Comparison of ENCODE assay signal across 9 cellular contexts in the genomic region with DNA sequence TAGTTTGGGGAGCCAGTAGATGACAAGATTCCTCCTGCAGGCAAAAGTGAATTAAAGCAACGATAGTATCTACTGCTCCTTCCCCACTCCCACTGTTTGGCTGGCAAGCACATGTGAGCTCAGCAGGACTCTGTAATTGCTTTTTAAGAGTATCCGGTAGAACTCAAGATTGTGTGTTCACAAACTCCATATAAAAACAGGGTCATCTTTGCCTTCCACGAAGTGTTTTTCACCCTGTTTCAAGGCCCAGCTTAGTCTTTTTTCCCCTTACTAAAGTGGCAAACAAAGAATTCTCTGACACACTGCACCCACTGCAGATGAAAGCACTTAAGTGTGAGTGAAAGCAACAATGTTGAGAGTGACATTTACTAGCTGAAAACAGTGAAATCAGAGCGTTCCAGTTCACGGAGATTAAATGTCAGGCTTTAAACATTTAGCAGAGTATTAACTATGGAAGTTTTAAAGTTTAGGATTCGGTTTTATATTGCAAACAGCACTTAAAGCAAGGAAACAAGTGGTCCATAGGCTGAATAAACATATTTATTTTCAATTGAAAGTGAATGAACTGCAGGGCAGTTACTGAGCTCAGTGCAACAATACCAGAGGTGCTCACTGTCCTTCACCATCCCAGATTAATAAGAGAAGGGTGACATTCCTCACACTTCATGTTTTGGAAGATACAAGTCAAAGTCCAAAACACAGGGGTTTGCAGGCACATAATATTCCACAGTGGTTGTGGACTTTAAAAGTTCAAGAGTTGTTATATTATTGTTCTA.
DNase-seq lines count a peak whose midpoint lies in the region; ATAC-seq, FAIRE-seq and TF ChIP-seq lines count a peak whose summit lies in the region.
"Had no signal": no experiment of that assay in that cellular context is flagged by ENCODE, and none has a peak within 500 bp of the region (broad histone marks: within the 10 kb centered on the region; RNA-seq: fewer than 3 reads in every experiment).

No MANE protein-coding gene starts in this region.

- no peaks in the 10 kb centered on the region; a peak in 1 of 4 replicates for H3K79me1 ChIP-seq in IMR-90 (ENCODE audit: low read depth in 1 of 2, low read length in 2 of 2)

- peak overlapping the region; percentile 69 for H2AFZ ChIP-seq in IMR-90 (replicated peaks; ENCODE audit: low read length, poor library complexity)
- H2AFZ ChIP-seq in astrocyte (ENCODE audit: low read depth, low read length): no peak overlapping the region
- peak overlapping the region; percentile 47 for H2AFZ ChIP-seq in keratinocyte (ENCODE audit: control insufficient read depth, low read length)

- peak overlapping the region; percentile 47 for H3K27ac Mint-ChIP-seq in astrocyte (ENCODE audit: unreplicated experiment)

- H3K36me3 Mint-ChIP-seq in astrocyte (ENCODE audit: low read depth, unreplicated experiment): peaks cover 8% of the 10 kb centered on the region

- no peak overlapping the region for H3K4me3 Mint-ChIP-seq in astrocyte (ENCODE audit: unreplicated experiment)

- H2AK5ac ChIP-seq in IMR-90 (ENCODE audit: low read depth, low read length): no peak overlapping the region

- WGBS in IMR-90 (ENCODE audit: extremely low coverage in 2 of 2, insufficient read length in 1 of 2), 2 experiments: 33% methylated on average over 1 of the region's 6 CpGs; no CpG with 5 or more reads in 1 of the 2 experiments

- DNase-seq in IMR-90 (peak; percentile 39), astrocyte (ENCODE audit: low read depth) (no peak), keratinocyte (ENCODE audit: low read depth, low spot score) (no peak), smooth muscle cell of the brain vasculature (ENCODE audit: low read depth, low spot score) (peak; percentile 61)
- DNase-seq in activated CD4-positive, alpha-beta T cell treated with anti-CD3 and anti-CD28 coated beads, Interleukin-2, amount 50 U/mL, for 48 hours: no peak
- DNase-seq in stimulated activated naive CD4-positive, alpha-beta T cell treated with Interleukin-2 at 50 U/mL for 16 hours (lab: John Stamatoyannopoulos, UW): no peak

- H3K36me3 ChIP-seq in IMR-90 (ENCODE audit: control insufficient read depth, insufficient read depth, low read length) (no peaks in the 10 kb centered on the region), astrocyte (ENCODE audit: insufficient read depth, low read length) (no peaks in the 10 kb centered on the region), keratinocyte (ENCODE audit: control insufficient read depth in 2 of 2, extremely low read depth in 1 of 2, insufficient read depth in 2 of 2, low read length in 2 of 2) (no peaks in the 10 kb centered on the region)

- intact Hi-C loops in IMR-90 (cut with micrococcal nuclease): loop anchor here (1.0 kb wide), 1 partner anchor 8 kb away; no protein-coding TSS in a partner anchor

- peak overlapping the region; percentile 48; the same call in 1 of the 2 replicates for H3K18ac ChIP-seq in IMR-90 (ENCODE audit: low read depth, low read length)

- H2AK9ac ChIP-seq in IMR-90 (replicated peaks; ENCODE audit: low read depth, low read length, poor library complexity): no peak overlapping the region

- H3K27ac ChIP-seq in IMR-90 (ENCODE audit: insufficient read depth, low read length) (peak overlapping the region; percentile 4; the same call in 1 of the 2 replicates), astrocyte (ENCODE audit: low read depth, low read length) (no peak overlapping the region), keratinocyte (ENCODE audit: control insufficient read depth, insufficient read depth, low read length) (no peak overlapping the region)

- dilution Hi-C loops in IMR-90 (cut with HindIII; ENCODE audit: low sequenced_read_pairs, unreplicated experiment): no loop called here
- dilution Hi-C loops in keratinocyte (cut with MboI; ENCODE audit: extremely low pct_ligation_motif_present, low sequenced_read_pairs): no loop called here

- peak overlapping the region; percentile 59 for H2BK5ac ChIP-seq in IMR-90 (ENCODE audit: low read depth, low read length, poor library complexity, severe bottlenecking)

- H3K4me1 Mint-ChIP-seq in astrocyte (ENCODE audit: low read depth, unreplicated experiment): peaks cover 28% of the 10 kb centered on the region

- H3K9me1 ChIP-seq in IMR-90 (ENCODE audit: insufficient read depth, low read length): 0 out of 2 replicates have a peak, but pooled peaks cover 6% of the 10 kb centered on the region
- no peaks in the 10 kb centered on the region for H3K9me1 ChIP-seq in keratinocyte (ENCODE audit: control insufficient read depth, extremely low read depth, insufficient read depth, low read length)

- no peak overlapping the region for H3K56ac ChIP-seq in IMR-90 (ENCODE audit: extremely low read depth, insufficient read depth, low read length)

- H3K4ac ChIP-seq in IMR-90 (ENCODE audit: low read depth, low read length): peak overlapping the region; percentile 72; the same call in 1 of the 2 replicates

- H4K20me1 ChIP-seq in IMR-90 (ENCODE audit: insufficient read depth, low read length): no peaks in the 10 kb centered on the region
- H4K20me1 ChIP-seq in astrocyte (ENCODE audit: insufficient read depth, low read length): no peaks in the 10 kb centered on the region
- no peaks in the 10 kb centered on the region for H4K20me1 ChIP-seq in keratinocyte (ENCODE audit: control insufficient read depth, extremely low read depth, insufficient read depth, low read length)

- H3K4me3 ChIP-seq in IMR-90 (ENCODE audit: insufficient read depth, low read depth, low read length) (no peak overlapping the region), astrocyte (ENCODE audit: insufficient read depth, low read depth, low read length) (no peak overlapping the region), keratinocyte (ENCODE audit: control insufficient read depth in 2 of 3, extremely low read depth in 1 of 3, insufficient read depth in 2 of 3, low read depth in 1 of 3, low read length in 3 of 3) (no peak overlapping the region)

- peak overlapping the region; percentile 92 for H3K14ac ChIP-seq in IMR-90 (replicated peaks; ENCODE audit: low read depth, low read length)

- peak overlapping the region; percentile 74 for H2BK120ac ChIP-seq in IMR-90 (ENCODE audit: low read depth, low read length)

- H3K9me3 Mint-ChIP-seq in astrocyte (ENCODE audit: unreplicated experiment): no peaks in the 10 kb centered on the region

- H4K5ac ChIP-seq in IMR-90 (ENCODE audit: low read depth, low read length): peak overlapping the region; percentile 7; the same call in 1 of the 2 replicates

- H3K9ac ChIP-seq in IMR-90 (ENCODE audit: low read depth, low read length) (peak overlapping the region; percentile 21; the same call in 1 of the 2 replicates), astrocyte (ENCODE audit: low read length) (peak overlapping the region; percentile 25), keratinocyte (ENCODE audit: control insufficient read depth, extremely low read depth, insufficient read depth, low read length) (no peak overlapping the region)

- peak overlapping the region; percentile 76 for H3K23ac ChIP-seq in IMR-90 (ENCODE audit: low read depth, low read length)

- peak overlapping the region; percentile 58 for H3K4me2 ChIP-seq in IMR-90 (ENCODE audit: low read depth, low read length)
- peak overlapping the region; percentile 13 for H3K4me2 ChIP-seq in astrocyte (ENCODE audit: low read length)
- no peak overlapping the region for H3K4me2 ChIP-seq in keratinocyte (ENCODE audit: control insufficient read depth, extremely low read depth, insufficient read depth, low read depth, low read length)

- no TSS peak for BruUV-seq in IMR-90 (replicated peaks; lab: Mats Ljungman, UMichigan)

- H2BK20ac ChIP-seq in IMR-90 (ENCODE audit: low read depth, low read length): peak overlapping the region; percentile 69

- H3K4me1 ChIP-seq in IMR-90 (ENCODE audit: control insufficient read depth, insufficient read depth, low read length): peaks cover 9% of the 10 kb centered on the region
- H3K4me1 ChIP-seq in astrocyte (ENCODE audit: insufficient read depth, low read length): peaks cover 12% of the 10 kb centered on the region
- peaks cover 13% of the 10 kb centered on the region for H3K4me1 ChIP-seq in keratinocyte (ENCODE audit: control insufficient read depth, extremely low read depth, insufficient read depth, low read length)

- peak; percentile 70 for ATAC-seq in IMR-90 (ENCODE audit: low read depth)
- ATAC-seq in HG02759 (IDR thresholded peaks at IDR 0.05; ENCODE audit: unreplicated experiment): no peak
- no peak for ATAC-seq in GM21576 (IDR thresholded peaks at IDR 0.05; ENCODE audit: unreplicated experiment)

- in situ Hi-C loops in IMR-90 (cut with MboI; ENCODE audit: low sequenced_read_pairs): no loop called here

- TF ChIP-seq RAD21 in IMR-90 (IDR thresholded peaks at IDR 0.05; ENCODE audit: low read length): no peak

- no peak for TF ChIP-seq POLR2A in IMR-90 (IDR thresholded peaks at IDR 0.05; ENCODE audit: low read depth, low read length)

- H2BK15ac ChIP-seq in IMR-90 (ENCODE audit: low read depth, low read length): 0 out of 3 replicates have a peak overlapping the region, but pooled peaks have one; percentile 54

- POLR2A ChIA-PET in IMR-90 (lab: Charles Lee; ENCODE audit: unreplicated experiment): no interaction called here

- no peaks in the 10 kb centered on the region for H3K27me3 ChIP-seq in IMR-90 (ENCODE audit: control insufficient read depth, insufficient read depth, low read length)
- H3K27me3 ChIP-seq in astrocyte (ENCODE audit: insufficient read depth, low read length): no peaks in the 10 kb centered on the region
- no peaks in the 10 kb centered on the region for H3K27me3 ChIP-seq in keratinocyte (ENCODE audit: control insufficient read depth, extremely low read depth, insufficient read depth, low read length)

- H3K27me3 Mint-ChIP-seq in astrocyte (ENCODE audit: low read depth, unreplicated experiment): no peaks in the 10 kb centered on the region

- H4K91ac ChIP-seq in IMR-90 (ENCODE audit: insufficient read depth, low read depth, low read length): peak overlapping the region; percentile 19; the same call in 1 of the 2 replicates

- H3K9me3 ChIP-seq in IMR-90 (ENCODE audit: control insufficient read depth, insufficient read depth, low read length) (no peaks in the 10 kb centered on the region), astrocyte (ENCODE audit: insufficient read depth, low read depth, low read length) (no peaks in the 10 kb centered on the region), keratinocyte (ENCODE audit: control insufficient read depth, low read depth, low read length) (no peaks in the 10 kb centered on the region)

- H4K8ac ChIP-seq in IMR-90 (ENCODE audit: low read depth in 2 of 2, low read length in 2 of 2): peak overlapping the region; percentile 6 to 32; a peak in 2 of 4 replicates

- CTCF ChIA-PET in IMR-90 (lab: Yijun Ruan, JAX): interaction anchor here (0.6 to 1.3 kb wide), 4 partner anchors 15 to 149 kb away, joined by 3 read pairs; no protein-coding TSS in a partner anchor

- FAIRE-seq in astrocyte (lab: Jason Lieb, UNC) (peak; percentile 34), keratinocyte (lab: Jason Lieb, UNC) (no peak)
- FAIRE-seq: colon had no signal

- TF ChIP-seq CTCF in IMR-90 (conservative IDR thresholded peaks at IDR 0.05; ENCODE audit: low read depth, low read length): no peak
- no peak for TF ChIP-seq CTCF in astrocyte (IDR thresholded peaks at IDR 0.05; ENCODE audit: insufficient read depth, low read depth, low read length)
- TF ChIP-seq CTCF in keratinocyte (optimal IDR thresholded peaks at IDR 0.05 in 1 of 3, IDR thresholded peaks at IDR 0.05 in 1 of 3, conservative IDR thresholded peaks at IDR 0.05 in 1 of 3; ENCODE audit: extremely low read depth in 1 of 3, insufficient read depth in 2 of 3, low read length in 3 of 3): no peak

- no peaks in the 10 kb centered on the region for H3K79me2 ChIP-seq in astrocyte (ENCODE audit: insufficient read depth, low read length)
- no peaks in the 10 kb centered on the region for H3K79me2 ChIP-seq in keratinocyte (ENCODE audit: control insufficient read depth, insufficient read depth, low read length)

Comparison
In these comparisons a context has a peak if more than half of its experiments do, and no peak if none do; other contexts are left out.
1. DNase-seq: peak in IMR-90 (single experiment) and smooth muscle cell of the brain vasculature (single experiment); none in astrocyte (single experiment), keratinocyte (single experiment), activated CD4-positive, alpha-beta T cell treated with anti-CD3 and anti-CD28 coated beads, Interleukin-2, amount 50 U/mL, for 48 hours (0 of 2) and stimulated activated naive CD4-positive, alpha-beta T cell treated with Interleukin-2 at 50 U/mL for 16 hours (single experiment).